Comparison of ENCODE assay signal across 19 cellular contexts in genomic region chr22:38638734-38639133, GRCh38.
"Had no signal": no experiment of that assay in that cellular context is flagged by ENCODE, and none has a peak within 500 bp of the region (broad histone marks: within the 10 kb centered on the region; RNA-seq: fewer than 3 reads in every experiment).

No MANE protein-coding gene starts in this region.

- ATAC-seq: activated CD8-positive, alpha-beta memory T cell treated with anti-CD3 and anti-CD28 coated beads, Interleukin-2, amount 10 ng/mL, durations not matched to agents 7 days and 5 days; stimulated activated naive B cell treated with anti-CD40 and anti-IgM and Interleukin-4, amounts not matched to agents 10 μg/mL and 1 μg/mL and 100 μg/mL, for 72 hours had no signal

- H3K27me3 ChIP-seq: adrenal gland, colonic mucosa, esophagus muscularis mucosa, ovary, thyroid gland, uterus had no signal

- H3K4me3 ChIP-seq: adrenal gland, colonic mucosa, esophagus muscularis mucosa, ovary, thyroid gland, uterus had no signal

- H3K27ac ChIP-seq: adrenal gland, colonic mucosa, esophagus muscularis mucosa, ovary, thyroid gland, uterus, WERI-Rb-1 had no signal

- DNase-seq: activated CD4-positive, alpha-beta memory T cell treated with anti-CD3 and anti-CD28 coated beads for 36 hours; activated CD8-positive, alpha-beta memory T cell treated with anti-CD3 and anti-CD28 coated beads, Interleukin-2, amount 10 ng/mL, durations not matched to agents 7 days and 5 days; activated effector memory CD4-positive, alpha-beta T cell treated with Interleukin-2 at 50 U/mL for 16 hours; activated naive CD4-positive, alpha-beta T cell treated with anti-CD3 and anti-CD28 coated beads, Interleukin-2, amount 50 U/mL, for 16 hours; activated T-cell treated with anti-CD3 and anti-CD28 coated beads, Interleukin-2, amount 50 U/mL, for 24 hours; adrenal gland; caudate nucleus; colonic mucosa; hippocampal formation; kidney; ovary; stimulated activated CD4-positive, alpha-beta T cell treated with anti-CD3 and anti-CD28 coated beads, Interleukin-2, amount 100 ng/mL, for 48 hours; stimulated activated naive B cell treated with anti-CD40 and anti-IgM and Interleukin-4, amounts not matched to agents 10 μg/mL and 1 μg/mL and 100 μg/mL, for 72 hours; T-helper 1 cell; T1000; thyroid gland; uterus; WERI-Rb-1 had no signal

- H3K36me3 ChIP-seq: adrenal gland, colonic mucosa, ovary, uterus had no signal

- H3K9me3 ChIP-seq: adrenal gland, colonic mucosa, esophagus muscularis mucosa, ovary, thyroid gland, uterus had no signal

- H3K4me1 ChIP-seq: adrenal gland, colonic mucosa, esophagus muscularis mucosa, thyroid gland, uterus had no signal
